In the genomic region with DNA sequence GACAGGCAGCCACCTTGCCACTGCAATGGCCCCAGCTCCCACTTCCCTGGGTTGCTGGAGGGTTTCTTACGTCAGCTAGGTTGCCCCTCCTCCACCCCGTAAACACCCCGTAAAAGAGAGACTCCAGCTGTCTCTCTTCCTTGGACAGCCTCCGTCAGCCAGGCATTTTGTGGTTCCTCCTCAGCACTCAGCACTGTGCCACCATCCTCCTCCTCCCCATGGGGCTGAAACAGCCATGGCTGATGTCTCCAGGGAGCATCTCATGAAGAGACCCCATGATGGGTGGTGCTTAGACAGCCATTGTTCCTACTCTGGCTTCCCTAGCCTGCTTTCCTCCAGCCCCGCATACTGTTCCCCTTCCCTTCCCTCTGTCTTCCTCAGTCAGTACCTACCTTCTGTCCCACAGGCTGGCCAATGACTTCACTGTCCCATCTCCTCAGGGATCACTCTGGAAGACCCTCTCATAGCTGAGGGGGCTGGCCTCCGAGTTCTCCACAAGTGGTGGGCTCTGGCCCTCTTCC, we compare ENCODE assay signal across 15 cellular contexts.
DNase-seq lines count a peak whose midpoint lies in the region; ATAC-seq and TF ChIP-seq lines count a peak whose summit lies in the region.
"Had no signal": no experiment of that assay in that cellular context is flagged by ENCODE, and none has a peak within 500 bp of the region (broad histone marks: within the 10 kb centered on the region; RNA-seq: fewer than 3 reads in every experiment).

No MANE protein-coding gene starts in this region.

- TF ChIP-seq CTCF in osteocyte (IDR thresholded peaks at IDR 0.05) = no peak

- H3K4me3 Mint-ChIP-seq in activated CD8-positive, alpha-beta memory T cell treated with anti-CD3 and anti-CD28 coated beads, Interleukin-2, amount 10 ng/mL, durations not matched to agents 7 days and 5 days = no peak overlapping the region
- no peak overlapping the region for H3K4me3 Mint-ChIP-seq in central memory CD8-positive, alpha-beta T cell
- H3K4me3 Mint-ChIP-seq in osteocyte (ENCODE audit: unreplicated experiment) = no peak overlapping the region
- no peak overlapping the region for H3K4me3 Mint-ChIP-seq in activated CD8-positive, alpha-beta T cell treated with anti-CD3 and anti-CD28 coated beads, Interleukin-2, amount 10 ng/mL, durations not matched to agents 7 days and 5 days
- H3K4me3 Mint-ChIP-seq: CD4-positive, alpha-beta memory T cell had no signal

- in situ Hi-C loops in HAP-1 (cut with MboI; ENCODE audit: low sequenced_read_pairs) = no loop called here

- H3K4me1 Mint-ChIP-seq in activated CD8-positive, alpha-beta memory T cell treated with anti-CD3 and anti-CD28 coated beads, Interleukin-2, amount 10 ng/mL, durations not matched to agents 7 days and 5 days = peaks cover 2% of the 10 kb centered on the region
- H3K4me1 Mint-ChIP-seq in central memory CD8-positive, alpha-beta T cell = no peaks in the 10 kb centered on the region
- peaks cover 12% of the 10 kb centered on the region for H3K4me1 Mint-ChIP-seq in osteocyte (ENCODE audit: unreplicated experiment)
- H3K4me1 Mint-ChIP-seq in activated CD8-positive, alpha-beta T cell treated with anti-CD3 and anti-CD28 coated beads, Interleukin-2, amount 10 ng/mL, durations not matched to agents 7 days and 5 days (ENCODE audit: low read depth) = peaks cover 7% of the 10 kb centered on the region

- DNase-seq in activated CD8-positive, alpha-beta memory T cell treated with anti-CD3 and anti-CD28 coated beads, Interleukin-2, amount 10 ng/mL, durations not matched to agents 7 days and 5 days = peak; percentile 11
- no peak for DNase-seq in activated CD8-positive, alpha-beta memory T cell treated with anti-CD3 and anti-CD28 coated beads, Interleukin-2, amount 50 U/mL, for 48 hours
- DNase-seq in central memory CD8-positive, alpha-beta T cell (ENCODE audit: low spot score in 2 of 2) = no peak
- DNase-seq in osteocyte (ENCODE audit: extremely low spot score, unreplicated experiment) = peak; percentile 46
- DNase-seq in HAP-1 (ENCODE audit: low spot score in 2 of 2) = no peak
- no peak for DNase-seq in LoVo (ENCODE audit: low spot score)
- no peak for DNase-seq in activated CD8-positive, alpha-beta T cell treated with anti-CD3 and anti-CD28 coated beads, Interleukin-2, amount 10 ng/mL, durations not matched to agents 7 days and 5 days
- DNase-seq: 8988T; CD4-positive, alpha-beta memory T cell; DMS153; DMS79; GDM1 had no signal

- H3K9me3 Mint-ChIP-seq in activated CD8-positive, alpha-beta memory T cell treated with anti-CD3 and anti-CD28 coated beads, Interleukin-2, amount 10 ng/mL, durations not matched to agents 7 days and 5 days (ENCODE audit: low read depth) = no peaks in the 10 kb centered on the region
- no peaks in the 10 kb centered on the region for H3K9me3 Mint-ChIP-seq in central memory CD8-positive, alpha-beta T cell
- no peaks in the 10 kb centered on the region for H3K9me3 Mint-ChIP-seq in osteocyte (ENCODE audit: unreplicated experiment)
- no peaks in the 10 kb centered on the region for H3K9me3 Mint-ChIP-seq in activated CD8-positive, alpha-beta T cell treated with anti-CD3 and anti-CD28 coated beads, Interleukin-2, amount 10 ng/mL, durations not matched to agents 7 days and 5 days (ENCODE audit: insufficient read depth)

- no peak for ATAC-seq in activated CD8-positive, alpha-beta memory T cell treated with anti-CD3 and anti-CD28 coated beads, Interleukin-2, amount 10 ng/mL, durations not matched to agents 7 days and 5 days
- no peak for ATAC-seq in central memory CD8-positive, alpha-beta T cell (replicated peaks; ENCODE audit: extremely low read depth, poor library complexity, severe bottlenecking)
- no peak for ATAC-seq in activated CD8-positive, alpha-beta T cell treated with anti-CD3 and anti-CD28 coated beads, Interleukin-2, amount 10 ng/mL, durations not matched to agents 7 days and 5 days
- ATAC-seq: HCT116 had no signal

- peaks cover 57% of the 10 kb centered on the region for H3K27me3 Mint-ChIP-seq in activated CD8-positive, alpha-beta memory T cell treated with anti-CD3 and anti-CD28 coated beads, Interleukin-2, amount 10 ng/mL, durations not matched to agents 7 days and 5 days
- peaks cover 64% of the 10 kb centered on the region for H3K27me3 Mint-ChIP-seq in central memory CD8-positive, alpha-beta T cell
- H3K27me3 Mint-ChIP-seq in osteocyte (ENCODE audit: unreplicated experiment) = peaks cover 63% of the 10 kb centered on the region
- peaks cover 48% of the 10 kb centered on the region for H3K27me3 Mint-ChIP-seq in activated CD8-positive, alpha-beta T cell treated with anti-CD3 and anti-CD28 coated beads, Interleukin-2, amount 10 ng/mL, durations not matched to agents 7 days and 5 days (ENCODE audit: low read depth)

- H3K36me3 ChIP-seq in HAP-1 (replicated peaks) = no peaks in the 10 kb centered on the region
- H3K36me3 ChIP-seq: BLaER1 had no signal

- no peaks in the 10 kb centered on the region for H3K9me3 ChIP-seq in HAP-1

- no peak overlapping the region for H3K4me3 ChIP-seq in HAP-1
- H3K4me3 ChIP-seq: BLaER1 had no signal

- no peaks in the 10 kb centered on the region for H3K27me3 ChIP-seq in HAP-1 (ENCODE audit: low read depth)

- no peak overlapping the region for H3K27ac Mint-ChIP-seq in activated CD8-positive, alpha-beta memory T cell treated with anti-CD3 and anti-CD28 coated beads, Interleukin-2, amount 10 ng/mL, durations not matched to agents 7 days and 5 days
- peak overlapping the region; percentile 27 for H3K27ac Mint-ChIP-seq in central memory CD8-positive, alpha-beta T cell (ENCODE audit: low read depth)
- H3K27ac Mint-ChIP-seq in osteocyte (ENCODE audit: unreplicated experiment) = no peak overlapping the region
- H3K27ac Mint-ChIP-seq in activated CD8-positive, alpha-beta T cell treated with anti-CD3 and anti-CD28 coated beads, Interleukin-2, amount 10 ng/mL, durations not matched to agents 7 days and 5 days = no peak overlapping the region
- H3K27ac Mint-ChIP-seq: CD14-positive monocyte; CD4-positive, alpha-beta memory T cell had no signal

- peaks cover 7% of the 10 kb centered on the region for H3K4me1 ChIP-seq in HAP-1
- H3K4me1 ChIP-seq: BLaER1 had no signal

- POLR2A ChIA-PET in activated CD8-positive, alpha-beta T cell treated with anti-CD3 and anti-CD28 coated beads, Interleukin-2, amount 10 ng/mL, durations not matched to agents 7 days and 5 days (lab: Charles Lee) = no interaction called here

- CTCF ChIA-PET in activated CD8-positive, alpha-beta memory T cell treated with anti-CD3 and anti-CD28 coated beads, Interleukin-2, amount 10 ng/mL, durations not matched to agents 7 days and 5 days (lab: Charles Lee) = no interaction called here
- CTCF ChIA-PET in activated CD8-positive, alpha-beta T cell treated with anti-CD3 and anti-CD28 coated beads, Interleukin-2, amount 10 ng/mL, durations not matched to agents 7 days and 5 days (lab: Charles Lee) = no interaction called here

- peaks cover 4% of the 10 kb centered on the region for H3K36me3 Mint-ChIP-seq in activated CD8-positive, alpha-beta memory T cell treated with anti-CD3 and anti-CD28 coated beads, Interleukin-2, amount 10 ng/mL, durations not matched to agents 7 days and 5 days
- no peaks in the 10 kb centered on the region for H3K36me3 Mint-ChIP-seq in central memory CD8-positive, alpha-beta T cell (ENCODE audit: insufficient read depth)
- no peaks in the 10 kb centered on the region for H3K36me3 Mint-ChIP-seq in osteocyte (ENCODE audit: unreplicated experiment)
- H3K36me3 Mint-ChIP-seq in activated CD8-positive, alpha-beta T cell treated with anti-CD3 and anti-CD28 coated beads, Interleukin-2, amount 10 ng/mL, durations not matched to agents 7 days and 5 days (ENCODE audit: low read depth) = no peaks in the 10 kb centered on the region
- H3K36me3 Mint-ChIP-seq: CD14-positive monocyte; CD4-positive, alpha-beta memory T cell had no signal

Comparison
In these comparisons a context has a peak if more than half of its experiments do, and no peak if none do; other contexts are left out.
1. DNase-seq: peak in activated CD8-positive, alpha-beta memory T cell treated with anti-CD3 and anti-CD28 coated beads, Interleukin-2, amount 10 ng/mL, durations not matched to agents 7 days and 5 days (single experiment) and osteocyte (single experiment); none in activated CD8-positive, alpha-beta memory T cell treated with anti-CD3 and anti-CD28 coated beads, Interleukin-2, amount 50 U/mL, for 48 hours (single experiment), central memory CD8-positive, alpha-beta T cell (0 of 2), HAP-1 (0 of 2), LoVo (single experiment) and activated CD8-positive, alpha-beta T cell treated with anti-CD3 and anti-CD28 coated beads, Interleukin-2, amount 10 ng/mL, durations not matched to agents 7 days and 5 days (single experiment).